ENCODE assay signal across 8 cellular contexts in the genomic region with DNA sequence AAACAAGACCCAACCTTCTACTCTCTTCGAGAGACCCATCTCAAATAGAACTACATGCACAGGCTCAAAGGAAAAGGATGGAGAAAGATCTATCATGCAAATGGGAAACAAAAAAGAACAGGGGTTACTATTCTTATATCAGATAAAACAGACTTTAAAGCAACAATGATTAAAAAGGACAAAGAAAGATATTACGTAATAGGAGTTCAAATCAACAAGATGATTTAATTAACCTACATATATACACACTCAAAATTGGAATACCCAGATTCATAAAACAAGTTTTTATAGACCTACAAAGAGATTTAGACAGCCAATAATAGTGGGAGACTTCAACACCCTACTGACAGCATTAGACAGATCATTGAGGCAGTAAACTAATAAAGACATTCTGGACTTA.
"Had no signal": no experiment of that assay in that cellular context is flagged by ENCODE, and none has a peak within 500 bp of the region (broad histone marks: within the 10 kb centered on the region; RNA-seq: fewer than 3 reads in every experiment).

No MANE protein-coding gene starts in this region.

- H3K4me3 ChIP-seq: GM12878 had no signal

- ATAC-seq: GM12878 had no signal

- FAIRE-seq: G401.6, GM12878, GM12891, GM12892, GM18507, GM19239 had no signal

- DNase-seq: GDM1, GF-D8 had no signal
